ENCODE assay signal across 12 cellular contexts in genomic region chr1:3323021-3323790, GRCh38.
DNase-seq lines count a peak whose midpoint lies in the region; ATAC-seq and TF ChIP-seq lines count a peak whose summit lies in the region.
"Had no signal": no experiment of that assay in that cellular context is flagged by ENCODE, and none has a peak within 500 bp of the region (broad histone marks: within the 10 kb centered on the region; RNA-seq: fewer than 3 reads in every experiment).

No MANE protein-coding gene starts in this region.

- H3K14ac ChIP-seq in neuronal stem cell (ENCODE audit: low read length): no peak overlapping the region

- H3K4me2 ChIP-seq in neuronal stem cell (ENCODE audit: insufficient read depth, low read length, poor library complexity, severe bottlenecking): no peak overlapping the region

- CTCF ChIA-PET in CD8-positive, alpha-beta T cell (lab: Charles Lee): no interaction called here

- peak overlapping the region; percentile 72 for H2BK15ac ChIP-seq in neuronal stem cell (ENCODE audit: low read length)

- H3K27ac ChIP-seq in neuronal stem cell (replicated peaks; ENCODE audit: low read length): peak overlapping the region; percentile 5
- no peak overlapping the region for H3K27ac ChIP-seq in CD8-positive, alpha-beta T cell (ENCODE audit: low read depth, low read length)

- no peak overlapping the region for H3K4ac ChIP-seq in neuronal stem cell (ENCODE audit: low read length)

- peaks cover 0 to 4% of the 10 kb centered on the region in 2 donors for H3K9me3 ChIP-seq in neuronal stem cell (replicated peaks in 1 of 2; ENCODE audit: control insufficient read depth in 2 of 2, insufficient read depth in 1 of 2, low read depth in 1 of 2, low read length in 2 of 2)
- no peaks in the 10 kb centered on the region for H3K9me3 ChIP-seq in CD8-positive, alpha-beta T cell (ENCODE audit: low read length)

- H3K9ac ChIP-seq in neuronal stem cell (ENCODE audit: low read depth, low read length, poor library complexity): peak overlapping the region; percentile 70

- peaks cover 2% of the 10 kb centered on the region for H3K4me1 Mint-ChIP-seq in CD8-positive, alpha-beta T cell (ENCODE audit: low read depth)
- no peaks in the 10 kb centered on the region for H3K4me1 Mint-ChIP-seq in activated CD4-positive, alpha-beta T cell treated with anti-CD3 and anti-CD28 coated beads, Interleukin-2, amount 10 ng/mL, durations not matched to agents 24 days and 14 days

- intact Hi-C loops in left cardiac atrium (cut with DNase I): no loop called here
- intact Hi-C loops in CD8-positive, alpha-beta T cell (cut with DNase I, micrococcal nuclease): no loop called here
- intact Hi-C loops in activated CD4-positive, alpha-beta T cell treated with anti-CD3 and anti-CD28 coated beads, Interleukin-2, amount 10 ng/mL, durations not matched to agents 24 days and 14 days (cut with micrococcal nuclease): no loop called here

- peak overlapping the region; percentile 97 for H2BK12ac ChIP-seq in neuronal stem cell (ENCODE audit: low read length)

- H3K4me3 ChIP-seq in neuronal stem cell (ENCODE audit: low read length in 2 of 2): no peak overlapping the region
- no peak overlapping the region for H3K4me3 ChIP-seq in CD8-positive, alpha-beta T cell (ENCODE audit: low read depth, low read length)

- TF ChIP-seq CTCF in CD8-positive, alpha-beta T cell (IDR thresholded peaks at IDR 0.05): no peak

- WGBS in neuronal stem cell (ENCODE audit: extremely low coverage in 2 of 2, insufficient read length in 2 of 2, insufficient replicate concordance in 1 of 2), 2 donors: no CpG with 5 or more reads among the region's 40 CpGs

- no peak overlapping the region for H3K4me3 Mint-ChIP-seq in CD8-positive, alpha-beta T cell
- no peak overlapping the region for H3K4me3 Mint-ChIP-seq in activated CD4-positive, alpha-beta T cell treated with anti-CD3 and anti-CD28 coated beads, Interleukin-2, amount 10 ng/mL, durations not matched to agents 24 days and 14 days
- H3K4me3 Mint-ChIP-seq: T-cell had no signal

- peak overlapping the region; percentile 65 for H3K23ac ChIP-seq in neuronal stem cell (ENCODE audit: low read depth, low read length, poor library complexity)

- peaks cover 5% of the 10 kb centered on the region for H3K27me3 Mint-ChIP-seq in CD8-positive, alpha-beta T cell (ENCODE audit: low read depth)
- H3K27me3 Mint-ChIP-seq in activated CD4-positive, alpha-beta T cell treated with anti-CD3 and anti-CD28 coated beads, Interleukin-2, amount 10 ng/mL, durations not matched to agents 24 days and 14 days: no peaks in the 10 kb centered on the region

- POLR2A ChIA-PET in CD8-positive, alpha-beta T cell (lab: Charles Lee): no interaction called here

- no peak overlapping the region for H3K27ac Mint-ChIP-seq in CD8-positive, alpha-beta T cell
- no peak overlapping the region for H3K27ac Mint-ChIP-seq in activated CD4-positive, alpha-beta T cell treated with anti-CD3 and anti-CD28 coated beads, Interleukin-2, amount 10 ng/mL, durations not matched to agents 24 days and 14 days
- H3K27ac Mint-ChIP-seq: T-cell had no signal

- H3K36me3 Mint-ChIP-seq in CD8-positive, alpha-beta T cell: no peaks in the 10 kb centered on the region
- no peaks in the 10 kb centered on the region for H3K36me3 Mint-ChIP-seq in activated CD4-positive, alpha-beta T cell treated with anti-CD3 and anti-CD28 coated beads, Interleukin-2, amount 10 ng/mL, durations not matched to agents 24 days and 14 days (ENCODE audit: low read depth)
- H3K36me3 Mint-ChIP-seq: T-cell had no signal

- DNase-seq in DMS79 treated with DMSO at 0.1 percent for 48 hours (lab: John Stamatoyannopoulos, UW) (peak; percentile 90), NCI-H748 (lab: John Stamatoyannopoulos, UW; ENCODE audit: unreplicated experiment) (peak; percentile 78), left cardiac atrium (no peak), neuronal stem cell (ENCODE audit: low spot score) (peak; percentile 35), HK-2 (ENCODE audit: unreplicated experiment) (no peak)
- DNase-seq in CD8-positive, alpha-beta T cell: no peak
- no peak for DNase-seq in activated CD4-positive, alpha-beta T cell treated with anti-CD3 and anti-CD28 coated beads, Interleukin-2, amount 10 ng/mL, durations not matched to agents 24 days and 14 days
- DNase-seq: activated CD4-positive, alpha-beta T cell treated with anti-CD3 and anti-CD28 coated beads for 48 hours; AML-193; stimulated activated CD4-positive, alpha-beta T cell treated with anti-CD3 and anti-CD28 coated beads, Interleukin-2, amount 100 ng/mL, for 48 hours; T-cell had no signal

- no peaks in the 10 kb centered on the region for H3K36me3 ChIP-seq in neuronal stem cell (replicated peaks in 1 of 2; ENCODE audit: control insufficient read depth in 2 of 2, insufficient read depth in 2 of 2, low read length in 2 of 2)
- no peaks in the 10 kb centered on the region for H3K36me3 ChIP-seq in CD8-positive, alpha-beta T cell (ENCODE audit: insufficient read depth, low read length)

- peak overlapping the region; percentile 90 for H3K18ac ChIP-seq in neuronal stem cell (ENCODE audit: low read length)

- H3K27me3 ChIP-seq in neuronal stem cell (ENCODE audit: control insufficient read depth in 3 of 3, insufficient read depth in 3 of 3, low read depth in 1 of 3, low read length in 3 of 3): peaks cover 0 to 24% (median 0%) of the 10 kb centered on the region in 3 experiments
- H3K27me3 ChIP-seq in CD8-positive, alpha-beta T cell (ENCODE audit: insufficient read depth, low read length): no peaks in the 10 kb centered on the region

- H3K9me3 Mint-ChIP-seq in CD8-positive, alpha-beta T cell: no peaks in the 10 kb centered on the region
- H3K9me3 Mint-ChIP-seq in activated CD4-positive, alpha-beta T cell treated with anti-CD3 and anti-CD28 coated beads, Interleukin-2, amount 10 ng/mL, durations not matched to agents 24 days and 14 days: no peaks in the 10 kb centered on the region

- ATAC-seq in left cardiac atrium (peak; percentile 33 to 54), HG03432 (IDR thresholded peaks at IDR 0.05; ENCODE audit: unreplicated experiment) (no peak)
- ATAC-seq in CD8-positive, alpha-beta T cell: no peak
- ATAC-seq: T-cell had no signal

- peak overlapping the region; percentile 91 for H2AK5ac ChIP-seq in neuronal stem cell (ENCODE audit: low read depth, low read length)

- no peak overlapping the region for H2AFZ ChIP-seq in neuronal stem cell (ENCODE audit: low read length)

- H4K91ac ChIP-seq in neuronal stem cell (ENCODE audit: low read depth, low read length, poor library complexity): peak overlapping the region; percentile 92

- no peaks in the 10 kb centered on the region for H3K79me1 ChIP-seq in neuronal stem cell (ENCODE audit: low read depth, low read length)

- peaks cover 0 to 31% of the 10 kb centered on the region in 2 donors for H3K4me1 ChIP-seq in neuronal stem cell (ENCODE audit: control insufficient read depth in 2 of 2, insufficient read depth in 1 of 2, low read depth in 1 of 2, low read length in 2 of 2)
- no peaks in the 10 kb centered on the region for H3K4me1 ChIP-seq in CD8-positive, alpha-beta T cell (ENCODE audit: insufficient read depth, low read length)

- peak overlapping the region; percentile 25 for H2BK5ac ChIP-seq in neuronal stem cell (ENCODE audit: low read length)

- peak overlapping the region; percentile 94 for H4K8ac ChIP-seq in neuronal stem cell (ENCODE audit: low read depth, low read length)

- peak overlapping the region; percentile 43 for H2BK120ac ChIP-seq in neuronal stem cell (ENCODE audit: low read depth, low read length)

Comparison
In these comparisons a context has a peak if more than half of its experiments do, and no peak if none do; other contexts are left out.
1. DNase-seq: peak in DMS79 treated with DMSO at 0.1 percent for 48 hours (single experiment), NCI-H748 (single experiment) and neuronal stem cell (single experiment); none in left cardiac atrium (single experiment), HK-2 (single experiment), CD8-positive, alpha-beta T cell (0 of 7) and activated CD4-positive, alpha-beta T cell treated with anti-CD3 and anti-CD28 coated beads, Interleukin-2, amount 10 ng/mL, durations not matched to agents 24 days and 14 days (single experiment).
2. ATAC-seq: peak in left cardiac atrium (2 of 2); none in HG03432 (single experiment) and CD8-positive, alpha-beta T cell (single experiment).